In the genomic region with DNA sequence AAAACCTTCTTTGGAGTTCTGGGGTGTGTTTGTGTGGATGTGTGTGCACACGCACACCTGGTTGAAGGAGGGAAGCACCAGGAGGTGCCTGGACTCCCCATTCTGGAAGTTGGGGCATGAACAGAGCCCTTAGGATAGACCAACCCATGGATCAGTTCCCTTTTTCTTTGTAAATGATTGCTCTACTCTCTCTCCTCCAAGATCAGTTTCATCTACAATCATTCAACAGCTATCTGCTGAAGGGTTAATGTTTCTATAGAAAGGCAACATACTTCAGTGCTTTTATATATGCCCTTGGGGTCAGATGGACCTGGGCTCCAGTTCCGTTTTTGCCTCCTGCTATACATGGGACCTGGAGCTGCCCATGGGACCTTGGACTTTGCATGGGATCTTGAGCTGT, we compare ENCODE assay signal across 14 cellular contexts.
"Had no signal": no experiment of that assay in that cellular context is flagged by ENCODE, and none has a peak within 500 bp of the region (broad histone marks: within the 10 kb centered on the region; RNA-seq: fewer than 3 reads in every experiment).

No MANE protein-coding gene starts in this region.

- DNase-seq: activated CD4-positive, alpha-beta T cell treated with anti-CD3 and anti-CD28 coated beads, Interleukin-2, amount 50 U/mL, for 1 hour; activated CD8-positive, alpha-beta memory T cell treated with anti-CD3 and anti-CD28 coated beads for 24 hours; activated gamma-delta T cell; colonic mucosa; endodermal cell; foreskin fibroblast; mesenchymal stem cell; mucosa of descending colon; naive B cell had no signal

- ATAC-seq: mucosa of descending colon had no signal

- H3K4me3 ChIP-seq: ascending aorta, colonic mucosa, mucosa of descending colon, prostate gland, right atrium auricular region, skin epidermis, tibial nerve had no signal
